Comparison of ENCODE assay signal across 14 cellular contexts in the genomic region with DNA sequence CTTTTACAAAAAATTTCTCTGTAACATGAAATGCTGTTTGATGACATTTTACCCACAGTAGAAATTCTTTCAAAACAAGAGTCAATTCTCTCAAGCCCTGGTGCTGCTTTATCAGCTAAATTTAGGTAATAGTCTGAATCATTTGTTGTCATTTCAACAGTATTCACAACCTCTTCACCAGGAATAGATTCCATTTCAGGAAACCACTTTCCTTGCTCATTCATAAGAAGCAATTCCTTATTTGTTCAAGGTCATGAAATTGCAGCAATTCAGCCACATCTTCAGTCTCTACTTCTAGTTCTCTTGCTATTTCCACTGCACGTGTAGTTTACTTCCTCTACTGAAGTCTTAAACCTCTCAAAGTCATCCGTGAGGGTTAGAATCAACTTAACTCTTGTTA. TPM values are rescaled to one million over a fixed set of nuclear protein-coding genes. Genes with fewer than 3 reads are reported as not detected.
DNase-seq lines count a peak whose midpoint lies in the region; ATAC-seq and TF ChIP-seq lines count a peak whose summit lies in the region.
"Had no signal": no experiment of that assay in that cellular context is flagged by ENCODE, and none has a peak within 500 bp of the region (broad histone marks: within the 10 kb centered on the region; RNA-seq: fewer than 3 reads in every experiment).

No MANE protein-coding gene starts in this region.

- H3K27ac ChIP-seq in mammary epithelial cell (ENCODE audit: insufficient read depth, low read depth, low read length) = no peak overlapping the region
- H3K27ac ChIP-seq in PC-3 (ENCODE audit: low read length) = no peak overlapping the region
- H3K27ac ChIP-seq in thymus (ENCODE audit: low read depth) = peak overlapping the region; percentile 38
- no peak overlapping the region for H3K27ac ChIP-seq in coronary artery
- H3K27ac ChIP-seq: WERI-Rb-1 had no signal

- BruUV-seq in MCF 10A (replicated peaks; lab: Mats Ljungman, UMichigan) (no TSS peak), mammary epithelial cell (replicated peaks; lab: Mats Ljungman, UMichigan) (no TSS peak), PC-3 (replicated peaks; lab: Mats Ljungman, UMichigan) (no TSS peak)

- H3K27me3 Mint-ChIP-seq in MCF 10A (ENCODE audit: insufficient read depth, unreplicated experiment) = no peaks in the 10 kb centered on the region
- H3K27me3 Mint-ChIP-seq: natural killer cell treated with Interleukin-12 subunit alpha and Interleukin-12 subunit beta and Interleukin-15 and Interleukin-18, amount 100 ng/mL, for 72 hours had no signal

- POLR2A ChIA-PET in MCF 10A (lab: Yijun Ruan, JAX) = no interaction called here
- POLR2A ChIA-PET in PC-3 (lab: Charles Lee; ENCODE audit: unreplicated experiment) = no interaction called here

- CTCF ChIA-PET in MCF 10A (lab: Yijun Ruan, JAX) = no interaction called here
- CTCF ChIA-PET in mammary epithelial cell (lab: Charles Lee; ENCODE audit: low non-redundant PET) = no interaction called here
- CTCF ChIA-PET in PC-3 (lab: Charles Lee) = no interaction called here

- no peak overlapping the region for H2AFZ ChIP-seq in mammary epithelial cell (ENCODE audit: low read depth, low read length)
- no peak overlapping the region for H2AFZ ChIP-seq in PC-3 (ENCODE audit: low read length)

- no peak overlapping the region for H3K4me3 Mint-ChIP-seq in MCF 10A (ENCODE audit: unreplicated experiment)
- H3K4me3 Mint-ChIP-seq: natural killer cell treated with Interleukin-12 subunit alpha and Interleukin-12 subunit beta and Interleukin-15 and Interleukin-18, amount 100 ng/mL, for 72 hours had no signal

- H3F3A ChIP-seq in PC-3 (ENCODE audit: low read length, unreplicated experiment) = no peaks in the 10 kb centered on the region

- no peaks in the 10 kb centered on the region for H3K9me3 Mint-ChIP-seq in MCF 10A (ENCODE audit: unreplicated experiment)
- H3K9me3 Mint-ChIP-seq: natural killer cell treated with Interleukin-12 subunit alpha and Interleukin-12 subunit beta and Interleukin-15 and Interleukin-18, amount 100 ng/mL, for 72 hours had no signal

- no peaks in the 10 kb centered on the region for H3K36me3 Mint-ChIP-seq in MCF 10A (ENCODE audit: insufficient read depth, unreplicated experiment)
- H3K36me3 Mint-ChIP-seq: natural killer cell treated with Interleukin-12 subunit alpha and Interleukin-12 subunit beta and Interleukin-15 and Interleukin-18, amount 100 ng/mL, for 72 hours had no signal

- H3K9me3 ChIP-seq in mammary epithelial cell (replicated peaks; ENCODE audit: insufficient read depth, low read length) (no peaks in the 10 kb centered on the region), PC-3 (ENCODE audit: low read length) (no peaks in the 10 kb centered on the region), thymus (ENCODE audit: control insufficient read depth) (no peaks in the 10 kb centered on the region)
- H3K9me3 ChIP-seq: MG63 had no signal

- no peak overlapping the region for H3K27ac Mint-ChIP-seq in MCF 10A (ENCODE audit: low read depth, unreplicated experiment)

- no peaks in the 10 kb centered on the region for H4K20me1 ChIP-seq in mammary epithelial cell (ENCODE audit: insufficient read depth, low read length)
- H4K20me1 ChIP-seq in PC-3 (ENCODE audit: low read length) = no peaks in the 10 kb centered on the region

- H3K79me2 ChIP-seq in mammary epithelial cell (ENCODE audit: insufficient read depth, low read length) (no peaks in the 10 kb centered on the region), PC-3 (ENCODE audit: low read length) (no peaks in the 10 kb centered on the region)

- H3K4me2 ChIP-seq in mammary epithelial cell (ENCODE audit: insufficient read depth, low read depth, low read length) = no peak overlapping the region
- no peak overlapping the region for H3K4me2 ChIP-seq in PC-3 (ENCODE audit: low read length)

- peak; percentile 6 for DNase-seq in MCF 10A (ENCODE audit: unreplicated experiment)
- DNase-seq in mammary epithelial cell = no peak
- peak; percentile 13 for DNase-seq in PC-3
- peak; percentile 28 for DNase-seq in fibroblast of gingiva (ENCODE audit: low read depth)
- DNase-seq in coronary artery (ENCODE audit: low spot score) = no peak
- DNase-seq: activated T-cell treated with anti-CD3 and anti-CD28 coated beads for 4 hours, EL, MG63, NCI-H345, WERI-Rb-1 had no signal

- TF ChIP-seq CTCF in MCF 10A (IDR thresholded peaks at IDR 0.05; ENCODE audit: unreplicated experiment) = no peak
- no peak for TF ChIP-seq CTCF in mammary epithelial cell (conservative IDR thresholded peaks at IDR 0.05 in 1 of 2, IDR thresholded peaks at IDR 0.05 in 1 of 2; ENCODE audit: extremely low read depth in 1 of 2, insufficient read depth in 1 of 2, low read depth in 1 of 2, low read length in 2 of 2)
- no peak for TF ChIP-seq CTCF in PC-3 (conservative IDR thresholded peaks at IDR 0.05; ENCODE audit: low read depth, low read length)
- TF ChIP-seq CTCF in coronary artery (IDR thresholded peaks at IDR 0.05) = no peak

- H3K4me1 ChIP-seq in mammary epithelial cell (ENCODE audit: insufficient read depth, low read length) = no peaks in the 10 kb centered on the region
- no peaks in the 10 kb centered on the region; the same call in 1 of the 2 replicates for H3K4me1 ChIP-seq in PC-3 (ENCODE audit: insufficient read depth, low read length)
- peaks cover 22% of the 10 kb centered on the region for H3K4me1 ChIP-seq in thymus (ENCODE audit: control insufficient read depth, insufficient read depth, low read length)

- H3K27me3 ChIP-seq in mammary epithelial cell (ENCODE audit: insufficient read depth, low read length) (no peaks in the 10 kb centered on the region), PC-3 (ENCODE audit: low read length) (no peaks in the 10 kb centered on the region), thymus (ENCODE audit: control insufficient read depth, insufficient read depth) (no peaks in the 10 kb centered on the region)
- H3K27me3 ChIP-seq: MG63 had no signal

- H3K36me3 ChIP-seq in mammary epithelial cell (ENCODE audit: insufficient read depth, low read length) = no peaks in the 10 kb centered on the region
- no peaks in the 10 kb centered on the region for H3K36me3 ChIP-seq in PC-3 (ENCODE audit: low read depth, low read length)
- H3K36me3 ChIP-seq in thymus (ENCODE audit: control insufficient read depth, insufficient read depth) = no peaks in the 10 kb centered on the region
- H3K36me3 ChIP-seq: MG63, WERI-Rb-1 had no signal

- ATAC-seq in PC-3 (peak; percentile 29; the same call in 1 of the 2 replicates), HG02840 (IDR thresholded peaks at IDR 0.05; ENCODE audit: low FRiP score, unreplicated experiment) (no peak), HG02759 (IDR thresholded peaks at IDR 0.05; ENCODE audit: unreplicated experiment) (no peak)
- ATAC-seq: natural killer cell treated with Interleukin-12 subunit alpha and Interleukin-12 subunit beta and Interleukin-15 and Interleukin-18, amount 100 ng/mL, for 72 hours had no signal

- in situ Hi-C loops in mammary epithelial cell (cut with MboI; ENCODE audit: low sequenced_read_pairs in 2 of 2) = no loop called here

- H3K9ac ChIP-seq in mammary epithelial cell (ENCODE audit: insufficient read depth, low read length) = no peak overlapping the region
- H3K9ac ChIP-seq in PC-3 (ENCODE audit: low read length) = no peak overlapping the region

- dilution Hi-C loops in mammary epithelial cell (cut with HindIII; ENCODE audit: low sequenced_read_pairs) = loop anchor here (5.0 kb wide), 2 partner anchors 49 to 79 kb away; no protein-coding TSS in a partner anchor

- H3K4me3 ChIP-seq in mammary epithelial cell (replicated peaks in 1 of 3; ENCODE audit: insufficient read depth in 1 of 3, low read depth in 2 of 3, low read length in 3 of 3) (no peak overlapping the region), PC-3 (ENCODE audit: low read length) (no peak overlapping the region), thymus (ENCODE audit: low read length) (no peak overlapping the region), coronary artery (no peak overlapping the region)
- H3K4me3 ChIP-seq: MG63 had no signal

- 100% methylated on average over 2 of the region's 2 CpGs for WGBS in mammary epithelial cell (ENCODE audit: low coverage, missing lambda C conversion rate)
- WGBS in thymus = 7% methylated on average over 2 of the region's 2 CpGs

- no peaks in the 10 kb centered on the region for H3K9me2 ChIP-seq in PC-3 (replicated peaks; ENCODE audit: low read length)

- intact Hi-C loops in MCF 10A (cut with micrococcal nuclease) = no loop called here
- intact Hi-C loops in mammary epithelial cell (cut with micrococcal nuclease) = loop anchor here (2.0 kb wide), 1 partner anchor 29 kb away; no protein-coding TSS in a partner anchor
- intact Hi-C loops in PC-3 (cut with micrococcal nuclease) = no loop called here

- peaks cover 5% of the 10 kb centered on the region for H3K4me1 Mint-ChIP-seq in MCF 10A (ENCODE audit: insufficient read depth, unreplicated experiment)

RNA-seq across cellular contexts. Expression of a gene that starts 14.1 kb away (rescaled TPM):
- total RNA-seq in MCF 10A (2022) = 1.1 and 1.5 TPM in 2 replicates
- total RNA-seq in mammary epithelial cell = 1 to 10 TPM in 1 of 2 donors, under 1 TPM in 1; 0.33 to 2.7 TPM
- polyA plus RNA-seq in mammary epithelial cell = 0.34 TPM
- not detected for polyA minus RNA-seq in mammary epithelial cell
- 0.07 and 1.2 TPM in 2 replicates for total RNA-seq in PC-3 (2014; rRNA removed)
- polyA plus RNA-seq in thymus = 36.0 TPM

RNA-seq across cellular contexts. Expression of a gene that starts 14.6 kb away (rescaled TPM):
- 0.65 and 1.0 TPM in 2 replicates for total RNA-seq in MCF 10A (2022)
- 1 to 10 TPM; 4.0 to 6.4 TPM for total RNA-seq in mammary epithelial cell
- 0.53 TPM for polyA plus RNA-seq in mammary epithelial cell
- polyA minus RNA-seq in mammary epithelial cell = 0.88 TPM
- total RNA-seq in PC-3 (2014; rRNA removed) = 1.6 and 2.3 TPM in 2 replicates
- 8.5 TPM for polyA plus RNA-seq in thymus

RNA-seq across cellular contexts. Expression of a gene that starts 23.4 kb away (rescaled TPM):
- total RNA-seq in MCF 10A (2022) = 0.17 and 0.26 TPM in 2 replicates
- total RNA-seq in mammary epithelial cell = 10 to 100 TPM in 1 of 2 donors, 1 to 10 TPM in 1; 2.0 to 10.6 TPM
- 5.9 TPM for polyA plus RNA-seq in mammary epithelial cell
- 2.6 TPM for polyA minus RNA-seq in mammary epithelial cell
- total RNA-seq in PC-3 (2014; rRNA removed) = 0.23 and 1.1 TPM in 2 replicates
- polyA plus RNA-seq in thymus = 12.8 TPM

RNA-seq across cellular contexts. Expression of a gene that starts 28.0 kb away (rescaled TPM):
- total RNA-seq in MCF 10A (2022) (0.74 TPM in 1 of 2 replicates, not detected in the other), mammary epithelial cell (not detected), PC-3 (2014; rRNA removed) (not detected in 2 replicates)
- polyA plus RNA-seq in mammary epithelial cell (not detected), thymus (30.7 TPM)
- not detected for polyA minus RNA-seq in mammary epithelial cell

RNA-seq across cellular contexts. Expression of a gene that starts 33.3 kb away (rescaled TPM):
- total RNA-seq in MCF 10A (2022) (18.0 and 21.7 TPM in 2 replicates), mammary epithelial cell (10 to 100 TPM; 15.3 to 28.5 TPM), PC-3 (2014; rRNA removed) (19.2 and 20.3 TPM in 2 replicates)
- polyA plus RNA-seq in mammary epithelial cell (3.0 TPM), thymus (46.9 TPM)
- 5.3 TPM for polyA minus RNA-seq in mammary epithelial cell

Comparison
In these comparisons a context has a peak if more than half of its experiments do, and no peak if none do; other contexts are left out.
1. DNase-seq: peak in MCF 10A (single experiment), PC-3 (single experiment) and fibroblast of gingiva (single experiment); none in mammary epithelial cell (single experiment) and coronary artery (single experiment).